ENCODE assay signal across 8 cellular contexts in genomic region chr2:224922142-224922727, GRCh38.
DNase-seq lines count a peak whose midpoint lies in the region; ATAC-seq, FAIRE-seq and TF ChIP-seq lines count a peak whose summit lies in the region.

No MANE protein-coding gene starts in this region.

- CTCF ChIA-PET in HepG2 (lab: Yijun Ruan, JAX; ENCODE audit: low intra/inter-chr PET ratio, low total read pairs) = no interaction called here

- TF ChIP-seq RAD21 in HepG2 (CRISPR knock-in tag; IDR thresholded peaks at IDR 0.05) = no peak

- H3K4me3 ChIP-seq in HepG2 (replicated peaks in 1 of 3; ENCODE audit: insufficient read depth in 1 of 3, low read depth in 2 of 3, low read length in 3 of 3) (no peak overlapping the region), H7 (ENCODE audit: insufficient read depth, low read depth, low read length) (no peak overlapping the region)

- DNase-seq in NOMO-1 (lab: John Stamatoyannopoulos, UW; ENCODE audit: unreplicated experiment in 2 of 2) = peak; percentile 83 to 99
- no peak for DNase-seq in HepG2 (ENCODE audit: low spot score)
- no peak for DNase-seq in NCI-H1105 (lab: John Stamatoyannopoulos, UW)
- DNase-seq in stimulated activated CD4-positive, alpha-beta T cell treated with anti-CD3 and anti-CD28 coated beads, Interleukin-4, amount 100 ng/mL, for 4 hours = no peak
- no peak for DNase-seq in NCI-H2029 (lab: John Stamatoyannopoulos, UW)
- DNase-seq in H7 = no peak

- TF ChIP-seq CTCF in HepG2 (CRISPR knock-in tag; IDR thresholded peaks at IDR 0.05) = no peak

- ATAC-seq in GM18520 (IDR thresholded peaks at IDR 0.05; ENCODE audit: unreplicated experiment) = peak; percentile 40
- ATAC-seq in HG02642 (IDR thresholded peaks at IDR 0.05; ENCODE audit: poor library complexity, unreplicated experiment) = peak; percentile 57
- ATAC-seq in HepG2 = no peak

- FAIRE-seq in HepG2 (lab: Jason Lieb, UNC) = no peak

- H3K36me3 ChIP-seq in HepG2 (replicated peaks in 1 of 2; ENCODE audit: control insufficient read depth in 1 of 2, insufficient read depth in 2 of 2, low read length in 2 of 2) (no peaks in the 10 kb centered on the region), H7 (replicated peaks; ENCODE audit: control insufficient read depth, insufficient read depth, low read length) (no peaks in the 10 kb centered on the region)

- in situ Hi-C loops in HepG2 (cut with HindIII; ENCODE audit: extremely low pct_ligation_motif_present, low pct_unique_long_range_greater_than_20kb) = no loop called here

- no TSS peak for BruUV-seq in HepG2 (replicated peaks; lab: Mats Ljungman, UMichigan)

- no peaks in the 10 kb centered on the region for H4K20me1 ChIP-seq in HepG2 (ENCODE audit: insufficient read depth, low read length)

- H3K9ac ChIP-seq in HepG2 (ENCODE audit: insufficient read depth, low read depth, low read length) = no peak overlapping the region

- no peaks in the 10 kb centered on the region for H3K9me3 ChIP-seq in HepG2 (ENCODE audit: low read length)

- no peak overlapping the region for H3K4me2 ChIP-seq in HepG2 (ENCODE audit: low read depth, low read length)

- H2AFZ ChIP-seq in HepG2 (ENCODE audit: low read length) = peak overlapping the region; percentile 11

- no peaks in the 10 kb centered on the region for H3K79me2 ChIP-seq in HepG2 (ENCODE audit: insufficient read depth, low read length)

- no peak for TF ChIP-seq POLR2A in HepG2 (IDR thresholded peaks at IDR 0.05; ENCODE audit: insufficient read depth in 1 of 2, low read depth in 2 of 2, low read length in 2 of 2)

- H3K27ac ChIP-seq in HepG2 (ENCODE audit: extremely low read length, insufficient read depth, low read length) = no peak overlapping the region

- intact Hi-C loops in HepG2 (cut with micrococcal nuclease; ENCODE audit: unreplicated experiment) = no loop called here

- TF ChIP-seq EP300 in HepG2 (IDR thresholded peaks at IDR 0.05; ENCODE audit: low read depth in 2 of 2, low read length in 2 of 2) (no peak), HepG2 (CRISPR knock-in tag; IDR thresholded peaks at IDR 0.05; ENCODE audit: borderline replicate concordance) (no peak)

- H3K4me1 ChIP-seq in HepG2 (ENCODE audit: insufficient read depth, low read length) = no peaks in the 10 kb centered on the region

- H3K27me3 ChIP-seq in HepG2 (ENCODE audit: control insufficient read depth in 1 of 2, insufficient read depth in 2 of 2, low read length in 2 of 2) = no peaks in the 10 kb centered on the region
- H3K27me3 ChIP-seq in H7 (ENCODE audit: control insufficient read depth, insufficient read depth, low read length) = no peaks in the 10 kb centered on the region

- 27% methylated on average over 2 of the region's 2 CpGs for WGBS in HepG2 (ENCODE audit: low lambda C conversion rate)

- POLR2A ChIA-PET in HepG2 (lab: Yijun Ruan, JAX) = no interaction called here

TF ChIP-seq in HepG2, 621 proteins besides CTCF, POLR2A, EP300 and RAD21:
- TF ChIP-seq ZNF280B (CRISPR knock-in tag; IDR thresholded peaks at IDR 0.05; ENCODE audit: borderline replicate concordance) = no peak

Comparison
In these comparisons a context has a peak if more than half of its experiments do, and no peak if none do; other contexts are left out.
1. DNase-seq: peak in NOMO-1 (2 of 2); none in HepG2 (single experiment), NCI-H1105 (single experiment), stimulated activated CD4-positive, alpha-beta T cell treated with anti-CD3 and anti-CD28 coated beads, Interleukin-4, amount 100 ng/mL, for 4 hours (0 of 2), NCI-H2029 (single experiment) and H7 (single experiment).